In genomic region chr1:17475729-17476128, GRCh38 we compare ENCODE assay signal across 9 cellular contexts. TPM values are rescaled to one million over a fixed set of nuclear protein-coding genes. Genes with fewer than 3 reads are reported as not detected.
DNase-seq lines count a peak whose midpoint lies in the region; ATAC-seq and TF ChIP-seq lines count a peak whose summit lies in the region.
"Had no signal": no experiment of that assay in that cellular context is flagged by ENCODE, and none has a peak within 500 bp of the region (broad histone marks: within the 10 kb centered on the region; RNA-seq: fewer than 3 reads in every experiment).

No MANE protein-coding gene starts in this region.

- 64 to 84% (median 72%) methylated on average over 3 of the region's 3 CpGs for WGBS in spleen, 5 donors

- H3K4me1 ChIP-seq in spleen = peaks cover 0 to 6% (median 0%) of the 10 kb centered on the region in 6 donors

- no peak for TF ChIP-seq POLR2A in spleen (IDR thresholded peaks at IDR 0.05)

- H3K36me3 Mint-ChIP-seq in Calu3 (ENCODE audit: insufficient read depth, unreplicated experiment) = no peaks in the 10 kb centered on the region
- H3K36me3 Mint-ChIP-seq: activated naive CD4-positive, alpha-beta T cell treated with anti-CD3 and anti-CD28 coated beads, Interleukin-2, amount 50 U/mL, for 24 hours had no signal

- BruUV-seq in Calu3 (replicated peaks; lab: Mats Ljungman, UMichigan) = no TSS peak

- ATAC-seq in HG03196 (IDR thresholded peaks at IDR 0.05; ENCODE audit: unreplicated experiment) = no peak

- DNase-seq in Calu3 (peak; percentile 28), HEK293T (ENCODE audit: extremely low spot score) (no peak), amniotic stem cell (lab: John Stamatoyannopoulos, UW) (peak; percentile 66), kidney epithelial cell (ENCODE audit: low read depth) (peak; percentile 78), spleen (no peak)
- no peak for DNase-seq in effector CD4-positive, alpha-beta T cell
- DNase-seq: activated B cell treated with CpG ODN at 0.5 μM for 24 hours had no signal

- no peak for TF ChIP-seq CTCF in Calu3 (IDR thresholded peaks at IDR 0.05; ENCODE audit: unreplicated experiment)
- TF ChIP-seq CTCF in kidney epithelial cell (IDR thresholded peaks at IDR 0.05; ENCODE audit: insufficient read depth, low read length, poor library complexity, severe bottlenecking) = no peak
- no peak for TF ChIP-seq CTCF in spleen (IDR thresholded peaks at IDR 0.05 in 8 of 11, conservative IDR thresholded peaks at IDR 0.05 in 3 of 11)

- H3K9me3 Mint-ChIP-seq in Calu3 (ENCODE audit: low read depth, unreplicated experiment) = no peaks in the 10 kb centered on the region
- H3K9me3 Mint-ChIP-seq: activated B cell treated with CpG ODN at 0.5 μM for 24 hours; activated naive CD4-positive, alpha-beta T cell treated with anti-CD3 and anti-CD28 coated beads, Interleukin-2, amount 50 U/mL, for 24 hours had no signal

- intact Hi-C loops in Calu3 (cut with micrococcal nuclease; ENCODE audit: unreplicated experiment) (no loop called here), spleen (cut with DNase I; ENCODE audit: low total_unique reads) (loop anchor here (10.0 kb wide), 1 partner anchor 51 kb away; no protein-coding TSS in a partner anchor)

- H3K9me3 ChIP-seq in spleen = no peaks in the 10 kb centered on the region

- H3K4me1 Mint-ChIP-seq in Calu3 (ENCODE audit: low read depth, unreplicated experiment) = peaks cover 7% of the 10 kb centered on the region
- H3K4me1 Mint-ChIP-seq: activated B cell treated with CpG ODN at 0.5 μM for 24 hours; activated naive CD4-positive, alpha-beta T cell treated with anti-CD3 and anti-CD28 coated beads, Interleukin-2, amount 50 U/mL, for 24 hours had no signal

- no peak overlapping the region for H3K4me3 ChIP-seq in kidney epithelial cell (ENCODE audit: low read depth, low read length)
- no peak overlapping the region for H3K4me3 ChIP-seq in spleen

- no peak overlapping the region for H3K27ac Mint-ChIP-seq in Calu3 (ENCODE audit: unreplicated experiment)
- H3K27ac Mint-ChIP-seq: activated B cell treated with CpG ODN at 0.5 μM for 24 hours; activated naive CD4-positive, alpha-beta T cell treated with anti-CD3 and anti-CD28 coated beads, Interleukin-2, amount 50 U/mL, for 24 hours had no signal

- POLR2A ChIA-PET in HEK293T (lab: Yijun Ruan, JAX) = interaction anchor here (0.7 kb wide), 1 partner anchor 37 kb away, joined by 4 read pairs; the partner anchor contains the start of gene RCC2

- H3K27ac ChIP-seq in spleen = no peak overlapping the region

- no peaks in the 10 kb centered on the region for H3K27me3 ChIP-seq in kidney epithelial cell (ENCODE audit: control insufficient read depth, insufficient read depth, low read length)
- H3K27me3 ChIP-seq in spleen (replicated peaks in 1 of 7) = peaks cover 0 to 27% (median 0%) of the 10 kb centered on the region in 7 donors

- CTCF ChIA-PET in Calu3 (lab: Charles Lee) (interaction anchor here (0.6 kb wide), 1 partner anchor 8 kb away, joined by 5 read pairs; no protein-coding TSS in a partner anchor), HEK293T (lab: Yijun Ruan, JAX) (no interaction called here)

- H3K4me3 Mint-ChIP-seq in Calu3 (ENCODE audit: low read depth, unreplicated experiment) = no peak overlapping the region
- H3K4me3 Mint-ChIP-seq: activated B cell treated with CpG ODN at 0.5 μM for 24 hours; activated naive CD4-positive, alpha-beta T cell treated with anti-CD3 and anti-CD28 coated beads, Interleukin-2, amount 50 U/mL, for 24 hours had no signal

- H3K36me3 ChIP-seq in kidney epithelial cell (ENCODE audit: control insufficient read depth, insufficient read depth, low read length) (no peaks in the 10 kb centered on the region), spleen (no peaks in the 10 kb centered on the region)

- H3K27me3 Mint-ChIP-seq in Calu3 (ENCODE audit: unreplicated experiment) = no peaks in the 10 kb centered on the region
- H3K27me3 Mint-ChIP-seq: activated B cell treated with CpG ODN at 0.5 μM for 24 hours; activated naive CD4-positive, alpha-beta T cell treated with anti-CD3 and anti-CD28 coated beads, Interleukin-2, amount 50 U/mL, for 24 hours had no signal

TF ChIP-seq in HEK293T, 16 proteins besides CTCF, POLR2A, EP300 and RAD21:
- peak; percentile 53; the same call in 1 of the 2 replicates for TF ChIP-seq PKNOX1 (IDR thresholded peaks at IDR 0.05)
- no peak for TF ChIP-seq SUZ12 (IDR thresholded peaks at IDR 0.05)

RNA-seq across cellular contexts. Expression of gene RCC2, which starts 36.3 kb away (rescaled TPM):
- total RNA-seq in Calu3 (2022) (107 and 113 TPM in 2 replicates), kidney epithelial cell (80.2 and 80.8 TPM in 2 replicates), spleen (10 to 100 TPM; 54.2 to 69.1 (median 62.2) TPM)
- 10 to 100 TPM; 46.2 to 52.5 (median 51.9) TPM for polyA plus RNA-seq in spleen

Comparison
In these comparisons a context has a peak if more than half of its experiments do, and no peak if none do; other contexts are left out.
1. DNase-seq: peak in Calu3 (single experiment), amniotic stem cell (single experiment) and kidney epithelial cell (single experiment); none in HEK293T (single experiment), effector CD4-positive, alpha-beta T cell (single experiment) and spleen (single experiment).